1 cellular context compared by ENCODE assay signal in genomic region chr16:4271176-4272113, GRCh38.
A peak's percentile ranks its signal among the peaks of the same experiment; 100 is the strongest.
TF ChIP-seq lines count a peak whose summit lies in the region.

No MANE protein-coding gene starts in this region.

TF ChIP-seq in HepG2, 621 proteins besides CTCF, POLR2A, EP300 and RAD21 (continued from another document):
- peak; percentile 88; the same call in 1 of the 2 replicates for TF ChIP-seq ZSCAN5A (CRISPR knock-in tag; IDR thresholded peaks at IDR 0.05; ENCODE audit: borderline replicate concordance)
- TF ChIP-seq ZNF503 (CRISPR knock-in tag; IDR thresholded peaks at IDR 0.05) = no peak; the same call in 1 of the 2 replicates
- peak; percentile 22; the same call in 1 of the 2 replicates for TF ChIP-seq HDAC2 (CRISPR knock-in tag; IDR thresholded peaks at IDR 0.05)
- peak; percentile 90 for TF ChIP-seq IRF1 (CRISPR knock-in tag; IDR thresholded peaks at IDR 0.05; ENCODE audit: low read depth)
- TF ChIP-seq ZNF350 (CRISPR knock-in tag; IDR thresholded peaks at IDR 0.05; ENCODE audit: borderline replicate concordance, low read depth) = peak; percentile 90; the same call in 1 of the 2 replicates
- peak; percentile 56; the same call in 1 of the 2 replicates for TF ChIP-seq GTF3A (CRISPR knock-in tag; conservative IDR thresholded peaks at IDR 0.05)
- no peak for TF ChIP-seq PHF5A (CRISPR knock-in tag; IDR thresholded peaks at IDR 0.05; ENCODE audit: low read depth, unreplicated experiment)
- peak; percentile 73; the same call in 1 of the 2 replicates for TF ChIP-seq SAFB2 (CRISPR knock-in tag; IDR thresholded peaks at IDR 0.05; ENCODE audit: borderline replicate concordance, low read depth)
- peak; percentile 7 for TF ChIP-seq HNRNPK (IDR thresholded peaks at IDR 0.05; ENCODE audit: low read depth, low read length, poor library complexity, severe bottlenecking)
- TF ChIP-seq ZC3H13 (CRISPR knock-in tag; IDR thresholded peaks at IDR 0.05) = peak; percentile 63
- no peak for TF ChIP-seq PCBP2 (optimal IDR thresholded peaks at IDR 0.05; ENCODE audit: low read depth, low read length, poor library complexity, severe bottlenecking)
- TF ChIP-seq SIN3A (IDR thresholded peaks at IDR 0.05; ENCODE audit: borderline replicate concordance, low read depth, low read length) = peak; percentile 88
- TF ChIP-seq LRRFIP1 (CRISPR knock-in tag; conservative IDR thresholded peaks at IDR 0.05) = no peak
- TF ChIP-seq ZNF563 (CRISPR knock-in tag; IDR thresholded peaks at IDR 0.05) = peak; percentile 79
- peak; percentile 53 for TF ChIP-seq ELF4 (CRISPR knock-in tag; IDR thresholded peaks at IDR 0.05; ENCODE audit: borderline replicate concordance)
- no peak for TF ChIP-seq ZNF460 (CRISPR knock-in tag; IDR thresholded peaks at IDR 0.05; ENCODE audit: borderline replicate concordance)
- no peak for TF ChIP-seq RBM39 (IDR thresholded peaks at IDR 0.05; ENCODE audit: low read depth, low read length, poor library complexity, severe bottlenecking)
- TF ChIP-seq ZNF614 (CRISPR knock-in tag; IDR thresholded peaks at IDR 0.05; ENCODE audit: borderline replicate concordance) = peak; percentile 40; the same call in 1 of the 2 replicates
- TF ChIP-seq ZNF646 (CRISPR knock-in tag; IDR thresholded peaks at IDR 0.05) = no peak
- TF ChIP-seq ZNF609 (CRISPR knock-in tag; IDR thresholded peaks at IDR 0.05; ENCODE audit: borderline replicate concordance) = peak; percentile 56; the same call in 1 of the 2 replicates
- TF ChIP-seq ZSCAN22 (CRISPR knock-in tag; IDR thresholded peaks at IDR 0.05) = no peak
- TF ChIP-seq SKIL (CRISPR knock-in tag; IDR thresholded peaks at IDR 0.05; ENCODE audit: borderline replicate concordance) = 0 out of 2 replicates have a peak, but pooled peaks have one; percentile 43
- TF ChIP-seq YY1 (IDR thresholded peaks at IDR 0.05; ENCODE audit: insufficient read depth, insufficient replicate concordance, low read depth, low read length) = peak; percentile 87
- no peak; the same call in 1 of the 2 replicates for TF ChIP-seq NKX3-1 (CRISPR knock-in tag; IDR thresholded peaks at IDR 0.05)
- peak; percentile 85; the same call in 1 of the 2 replicates for TF ChIP-seq ZNF225 (CRISPR knock-in tag; IDR thresholded peaks at IDR 0.05)
- no peak for TF ChIP-seq ZBTB39 (CRISPR knock-in tag; IDR thresholded peaks at IDR 0.05)
- peak; percentile 66; the same call in 1 of the 2 replicates for TF ChIP-seq IRF9 (CRISPR knock-in tag; IDR thresholded peaks at IDR 0.05; ENCODE audit: borderline replicate concordance)
- TF ChIP-seq MXD4 (CRISPR knock-in tag; IDR thresholded peaks at IDR 0.05) = peak; percentile 91; the same call in 1 of the 2 replicates
- peak; percentile 47; the same call in 1 of the 2 replicates for TF ChIP-seq ZNF251 (CRISPR knock-in tag; IDR thresholded peaks at IDR 0.05)
